Comparison of ENCODE assay signal across 13 cellular contexts in genomic region chr1:191888996-191889622, GRCh38.
A peak's percentile ranks its signal among the peaks of the same experiment; 100 is the strongest.
DNase-seq lines count a peak whose midpoint lies in the region; ATAC-seq and TF ChIP-seq lines count a peak whose summit lies in the region.
"Had no signal": no experiment of that assay in that cellular context is flagged by ENCODE, and none has a peak within 500 bp of the region (broad histone marks: within the 10 kb centered on the region; RNA-seq: fewer than 3 reads in every experiment).

No MANE protein-coding gene starts in this region.

- H3K79me2 ChIP-seq in Karpas-422 (ENCODE audit: low read length): no peaks in the 10 kb centered on the region

- H3K9ac ChIP-seq in Karpas-422 (ENCODE audit: low read length): no peak overlapping the region

- H3K4me3 ChIP-seq in RWPE2 (ENCODE audit: severe bottlenecking): no peak overlapping the region
- no peak overlapping the region for H3K4me3 ChIP-seq in left lung
- no peak overlapping the region for H3K4me3 ChIP-seq in effector memory CD4-positive, alpha-beta T cell (ENCODE audit: insufficient read depth, low read depth, low read length, poor library complexity, severe bottlenecking)
- H3K4me3 ChIP-seq in Karpas-422 (ENCODE audit: low read length): no peak overlapping the region
- H3K4me3 ChIP-seq: esophagus muscularis mucosa had no signal

- no peaks in the 10 kb centered on the region for H3K36me3 ChIP-seq in RWPE2 (ENCODE audit: low read depth)
- H3K36me3 ChIP-seq in left lung: no peaks in the 10 kb centered on the region
- H3K36me3 ChIP-seq in effector memory CD4-positive, alpha-beta T cell (ENCODE audit: control insufficient read depth, insufficient read depth, low read length): no peaks in the 10 kb centered on the region
- H3K36me3 ChIP-seq in Karpas-422 (ENCODE audit: insufficient read depth, low read length): no peaks in the 10 kb centered on the region
- H3K36me3 ChIP-seq: esophagus muscularis mucosa had no signal

- H3K9me3 ChIP-seq in RWPE2 (ENCODE audit: severe bottlenecking) (no peaks in the 10 kb centered on the region), left lung (no peaks in the 10 kb centered on the region), Karpas-422 (ENCODE audit: low read length) (no peaks in the 10 kb centered on the region)
- H3K9me3 ChIP-seq in effector memory CD4-positive, alpha-beta T cell (ENCODE audit: control insufficient read depth, low read length): no peaks in the 10 kb centered on the region
- H3K9me3 ChIP-seq: esophagus muscularis mucosa had no signal

- H3K27me3 ChIP-seq in RWPE2 (ENCODE audit: insufficient read depth, poor library complexity, severe bottlenecking): no peaks in the 10 kb centered on the region
- no peaks in the 10 kb centered on the region for H3K27me3 ChIP-seq in left lung
- H3K27me3 ChIP-seq in effector memory CD4-positive, alpha-beta T cell (replicated peaks; ENCODE audit: control insufficient read depth, insufficient read depth, low read length, poor library complexity, severe bottlenecking): no peaks in the 10 kb centered on the region
- no peaks in the 10 kb centered on the region for H3K27me3 ChIP-seq in Karpas-422 (ENCODE audit: low read length)
- H3K27me3 ChIP-seq: esophagus muscularis mucosa had no signal

- H3K27ac ChIP-seq in RWPE2 (ENCODE audit: poor library complexity, severe bottlenecking) (no peak overlapping the region), left lung (no peak overlapping the region), Karpas-422 (ENCODE audit: low read length) (no peak overlapping the region)
- no peak overlapping the region for H3K27ac ChIP-seq in effector memory CD4-positive, alpha-beta T cell (ENCODE audit: insufficient read depth, low read length, poor library complexity, severe bottlenecking)
- H3K27ac ChIP-seq: esophagus muscularis mucosa had no signal

- no peaks in the 10 kb centered on the region for H4K20me1 ChIP-seq in Karpas-422 (ENCODE audit: insufficient read depth, low read depth, low read length)

- H3K9me2 ChIP-seq in Karpas-422 (replicated peaks; ENCODE audit: insufficient read depth, low read length): 0 out of 2 replicates have a peak, but pooled peaks cover 2% of the 10 kb centered on the region

- intact Hi-C loops in left lung (cut with DNase I): no loop called here

- no peak for TF ChIP-seq CTCF in RWPE2 (IDR thresholded peaks at IDR 0.05; ENCODE audit: poor library complexity, severe bottlenecking)
- no peak for TF ChIP-seq CTCF in left lung (IDR thresholded peaks at IDR 0.05)

- H2AFZ ChIP-seq in Karpas-422 (ENCODE audit: low read length): no peak overlapping the region

- ATAC-seq in GM18498 (IDR thresholded peaks at IDR 0.05; ENCODE audit: unreplicated experiment): peak; percentile 66
- peak; percentile 34 for ATAC-seq in HG03432 (IDR thresholded peaks at IDR 0.05; ENCODE audit: unreplicated experiment)
- ATAC-seq in RWPE2 (ENCODE audit: low read depth): peak; percentile 40; the same call in 1 of the 3 replicates
- peak; percentile 23 for ATAC-seq in left lung

- no peak overlapping the region for H3K4me2 ChIP-seq in Karpas-422 (ENCODE audit: low read depth, low read length, poor library complexity, severe bottlenecking)

- no peak for DNase-seq in RWPE2 (ENCODE audit: low spot score)
- DNase-seq in left lung: no peak
- DNase-seq in effector memory CD4-positive, alpha-beta T cell: no peak
- no peak for DNase-seq in NCI-H510A (lab: John Stamatoyannopoulos, UW)
- no peak for DNase-seq in NCI-H146 (lab: John Stamatoyannopoulos, UW)
- DNase-seq in Karpas-422: no peak
- DNase-seq: activated CD4-positive, CD25-positive, alpha-beta regulatory T cell treated with anti-CD3 and anti-CD28 coated beads, Interleukin-2, amount 50 U/mL, for 72 hours; NCI-H2171 treated with DMSO at 0.1 percent for 48 hours; SHP77; stimulated activated CD4-positive, alpha-beta T cell treated with anti-CD3 and anti-CD28 coated beads, Interleukin-12 subunit alpha, Interleukin-12 subunit beta, amount 100 ng/mL, for 4 hours had no signal

- H3K4me1 ChIP-seq in RWPE2 (ENCODE audit: insufficient read depth, poor library complexity, severe bottlenecking): peaks cover 7% of the 10 kb centered on the region
- no peaks in the 10 kb centered on the region for H3K4me1 ChIP-seq in left lung
- no peaks in the 10 kb centered on the region for H3K4me1 ChIP-seq in effector memory CD4-positive, alpha-beta T cell (ENCODE audit: control insufficient read depth, insufficient read depth, low read length, poor library complexity, severe bottlenecking)
- no peaks in the 10 kb centered on the region for H3K4me1 ChIP-seq in Karpas-422 (ENCODE audit: low read length)
- H3K4me1 ChIP-seq: esophagus muscularis mucosa had no signal
